In the genomic region with DNA sequence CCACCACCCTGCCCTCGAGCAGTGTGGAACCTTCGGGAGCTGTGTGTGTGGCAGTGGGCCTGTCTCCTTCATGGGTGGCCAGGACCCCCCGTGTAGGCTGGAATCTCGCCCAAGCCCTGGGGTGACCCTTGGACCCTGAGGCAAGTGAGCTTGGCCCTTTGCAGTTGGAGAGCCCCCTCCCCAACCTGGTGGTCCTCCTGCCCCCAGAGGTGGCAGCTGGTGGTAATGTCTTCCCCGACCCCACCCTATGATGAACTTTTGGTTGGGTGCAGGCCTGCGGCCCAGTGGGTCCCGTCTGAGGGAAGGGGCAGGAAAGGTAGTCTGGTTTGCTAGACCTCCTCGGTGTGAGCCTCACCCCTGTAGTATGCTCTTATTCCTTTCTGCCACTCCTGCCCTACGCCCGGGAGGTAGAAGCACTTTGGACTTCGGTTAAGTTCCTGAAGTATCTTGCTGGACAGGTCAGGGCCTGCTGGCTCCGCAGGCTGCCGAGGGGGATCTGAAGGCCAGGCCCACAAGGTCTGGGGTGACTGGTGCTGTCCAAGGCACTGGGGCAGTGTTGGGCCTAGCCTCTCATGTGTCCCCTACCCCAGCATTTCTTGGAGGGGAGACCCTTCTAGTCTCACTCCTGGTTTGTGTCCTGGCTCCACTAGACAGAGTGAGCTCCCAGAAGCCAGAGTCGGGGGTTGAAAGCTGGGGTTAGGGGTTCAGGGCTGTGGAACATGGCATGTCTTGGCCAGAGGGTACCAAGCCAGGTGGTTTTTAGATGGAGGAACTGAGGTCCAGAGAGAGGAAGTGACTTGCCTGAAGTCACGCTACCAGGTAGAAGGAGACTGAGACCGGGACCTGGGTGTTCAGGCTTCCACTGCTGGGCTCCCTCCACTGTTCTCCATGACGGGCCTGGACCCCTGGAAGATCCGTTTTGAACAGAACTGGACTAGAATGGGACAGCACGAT, we compare ENCODE assay signal across 8 cellular contexts. TPM values are rescaled to one million over a fixed set of nuclear protein-coding genes. Genes with fewer than 3 reads are reported as not detected.
DNase-seq lines count a peak whose midpoint lies in the region; ATAC-seq and TF ChIP-seq lines count a peak whose summit lies in the region.

No MANE protein-coding gene starts in this region.

- no peak overlapping the region for H2AFZ ChIP-seq in smooth muscle cell (ENCODE audit: low read depth)

- H3F3A ChIP-seq in smooth muscle cell (ENCODE audit: low read depth): peaks cover 6% of the 10 kb centered on the region

- H4K20me1 ChIP-seq in smooth muscle cell (ENCODE audit: low read depth): peaks cover 41% of the 10 kb centered on the region

- H3K4me3 Mint-ChIP-seq in HFFc6: peak overlapping the region; percentile 97
- peak overlapping the region; percentile 92 for H3K4me3 Mint-ChIP-seq in activated T-helper 1 cell treated with anti-CD3 and anti-CD28 coated beads, Interleukin-12 subunit alpha, Interleukin-12 subunit beta, Interleukin-2, Interleukin-4 antibody, amounts not matched to agents 30 ng/mL and 10 ng/mL and 1 ng/mL, durations not matched to agents 14 hours and 24 hours and 36 hours
- peak overlapping the region; percentile 96 to 100 (median 99) for H3K4me3 Mint-ChIP-seq in immature natural killer cell

- H3K36me3 Mint-ChIP-seq in HFFc6 (ENCODE audit: low read depth) (peaks cover 4% of the 10 kb centered on the region; the same call in 1 of the 2 replicates), immature natural killer cell (peaks cover 0 to 4% (median 0%) of the 10 kb centered on the region in 3 donors)
- peaks cover 6% of the 10 kb centered on the region for H3K36me3 Mint-ChIP-seq in activated T-helper 1 cell treated with anti-CD3 and anti-CD28 coated beads, Interleukin-12 subunit alpha, Interleukin-12 subunit beta, Interleukin-2, Interleukin-4 antibody, amounts not matched to agents 30 ng/mL and 10 ng/mL and 1 ng/mL, durations not matched to agents 14 hours and 24 hours and 36 hours (ENCODE audit: low read depth)

- H3K9me3 Mint-ChIP-seq in HFFc6: no peaks in the 10 kb centered on the region
- no peaks in the 10 kb centered on the region for H3K9me3 Mint-ChIP-seq in activated T-helper 1 cell treated with anti-CD3 and anti-CD28 coated beads, Interleukin-12 subunit alpha, Interleukin-12 subunit beta, Interleukin-2, Interleukin-4 antibody, amounts not matched to agents 30 ng/mL and 10 ng/mL and 1 ng/mL, durations not matched to agents 14 hours and 24 hours and 36 hours
- no peaks in the 10 kb centered on the region for H3K9me3 Mint-ChIP-seq in immature natural killer cell

- peaks cover 38% of the 10 kb centered on the region for H3K4me1 Mint-ChIP-seq in HFFc6 (ENCODE audit: low read depth)
- peaks cover 34% of the 10 kb centered on the region for H3K4me1 Mint-ChIP-seq in activated T-helper 1 cell treated with anti-CD3 and anti-CD28 coated beads, Interleukin-12 subunit alpha, Interleukin-12 subunit beta, Interleukin-2, Interleukin-4 antibody, amounts not matched to agents 30 ng/mL and 10 ng/mL and 1 ng/mL, durations not matched to agents 14 hours and 24 hours and 36 hours (ENCODE audit: low read depth)
- peaks cover 52 to 63% of the 10 kb centered on the region in 2 donors for H3K4me1 Mint-ChIP-seq in immature natural killer cell

- peak overlapping the region; percentile 89 for H3K4me3 ChIP-seq in smooth muscle cell

- peak overlapping the region; percentile 81 for H3K27ac ChIP-seq in smooth muscle cell (ENCODE audit: low read depth)

- H3K9ac ChIP-seq in smooth muscle cell (ENCODE audit: low read depth): peak overlapping the region; percentile 66

- H3K27me3 ChIP-seq in smooth muscle cell (ENCODE audit: low read depth): no peaks in the 10 kb centered on the region

- no peak for DNase-seq in HFFc6
- DNase-seq in activated T-helper 1 cell treated with anti-CD3 and anti-CD28 coated beads, Interleukin-12 subunit alpha, Interleukin-12 subunit beta, Interleukin-2, Interleukin-4 antibody, amounts not matched to agents 30 ng/mL and 10 ng/mL and 1 ng/mL, durations not matched to agents 14 hours and 24 hours and 36 hours (ENCODE audit: low spot score): no peak
- no peak for DNase-seq in immature natural killer cell
- no peak for DNase-seq in smooth muscle cell (lab: John Stamatoyannopoulos, UW; ENCODE audit: unreplicated experiment)
- DNase-seq in NCI-H2227 treated with DMSO at 0.1 percent for 48 hours (lab: John Stamatoyannopoulos, UW): no peak
- no peak for DNase-seq in iPS-NIHi11 (ENCODE audit: low spot score)

- H3K27me3 Mint-ChIP-seq in HFFc6 (ENCODE audit: insufficient read depth): peaks cover 10% of the 10 kb centered on the region; the same call in 1 of the 2 replicates
- peaks cover 9% of the 10 kb centered on the region for H3K27me3 Mint-ChIP-seq in activated T-helper 1 cell treated with anti-CD3 and anti-CD28 coated beads, Interleukin-12 subunit alpha, Interleukin-12 subunit beta, Interleukin-2, Interleukin-4 antibody, amounts not matched to agents 30 ng/mL and 10 ng/mL and 1 ng/mL, durations not matched to agents 14 hours and 24 hours and 36 hours (ENCODE audit: insufficient read depth)
- peaks cover 0 to 7% (median 3%) of the 10 kb centered on the region in 3 donors for H3K27me3 Mint-ChIP-seq in immature natural killer cell (ENCODE audit: low read depth in 3 of 3)

- H3K27ac Mint-ChIP-seq in HFFc6 (peak overlapping the region; percentile 98), immature natural killer cell (peak overlapping the region; percentile 26 to 96 (median 54))
- peak overlapping the region; percentile 98 for H3K27ac Mint-ChIP-seq in activated T-helper 1 cell treated with anti-CD3 and anti-CD28 coated beads, Interleukin-12 subunit alpha, Interleukin-12 subunit beta, Interleukin-2, Interleukin-4 antibody, amounts not matched to agents 30 ng/mL and 10 ng/mL and 1 ng/mL, durations not matched to agents 14 hours and 24 hours and 36 hours

- no peaks in the 10 kb centered on the region for H3K36me3 ChIP-seq in smooth muscle cell (ENCODE audit: low read depth)

- TF ChIP-seq CTCF in HFFc6 (IDR thresholded peaks at IDR 0.05) (no peak), smooth muscle cell (IDR thresholded peaks at IDR 0.05; ENCODE audit: borderline replicate concordance, insufficient read depth, poor library complexity, severe bottlenecking) (no peak)

- peaks cover 55% of the 10 kb centered on the region for H3K79me2 ChIP-seq in smooth muscle cell (ENCODE audit: low read depth)

- intact Hi-C loops in activated T-helper 1 cell treated with anti-CD3 and anti-CD28 coated beads, Interleukin-12 subunit alpha, Interleukin-12 subunit beta, Interleukin-2, Interleukin-4 antibody, amounts not matched to agents 30 ng/mL and 10 ng/mL and 1 ng/mL, durations not matched to agents 14 hours and 24 hours and 36 hours (cut with micrococcal nuclease): loop anchor here (2.0 to 5.0 kb wide), 4 partner anchors 39 to 159 kb away; a partner anchor contains a TSS

- 67% methylated on average over 19 of the region's 19 CpGs for WGBS in smooth muscle cell (ENCODE audit: low lambda C conversion rate)

- peak overlapping the region; percentile 96 for H3K4me2 ChIP-seq in smooth muscle cell

- H3K9me3 ChIP-seq in smooth muscle cell (replicated peaks; ENCODE audit: low read depth): no peaks in the 10 kb centered on the region

- peaks cover 14% of the 10 kb centered on the region for H3K4me1 ChIP-seq in smooth muscle cell (ENCODE audit: low read depth)

- ATAC-seq in GM19395 (IDR thresholded peaks at IDR 0.05; ENCODE audit: unreplicated experiment): no peak
- ATAC-seq in GM18520 (IDR thresholded peaks at IDR 0.05; ENCODE audit: unreplicated experiment): no peak

RNA-seq across cellular contexts. Expression of a gene that starts 1.7 kb away (rescaled TPM):
- total RNA-seq in HFFc6 (2021; fragmentation: NEBNext Ultra II Directional; extraction: Animal tissue kit (Norgen Biotek cat#: 25700)): 10 to 100 TPM; 15.3 to 19.6 (median 17.0) TPM
- 13.8 and 14.6 TPM in 2 replicates for total RNA-seq in activated T-helper 1 cell treated with anti-CD3 and anti-CD28 coated beads, Interleukin-12 subunit alpha, Interleukin-12 subunit beta, Interleukin-2, Interleukin-4 antibody, amounts not matched to agents 30 ng/mL and 10 ng/mL and 1 ng/mL, durations not matched to agents 14 hours and 24 hours and 36 hours
- polyA plus RNA-seq in immature natural killer cell (10 to 100 TPM in 2 of 3 donors, 1 to 10 TPM in 1; 5.5 to 37.9 (median 16.2) TPM), smooth muscle cell (38.2 and 40.4 TPM in 2 replicates)
- total RNA-seq in smooth muscle cell: 11.7 and 30.0 TPM in 2 replicates
